Comparison of ENCODE assay signal across 24 cellular contexts in genomic region chr1:63453232-63453631, GRCh38.
"Had no signal": no experiment of that assay in that cellular context is flagged by ENCODE, and none has a peak within 500 bp of the region (broad histone marks: within the 10 kb centered on the region; RNA-seq: fewer than 3 reads in every experiment).

No MANE protein-coding gene starts in this region.

- H3K27ac ChIP-seq: ascending aorta, cardiac muscle cell, SJSA1 had no signal

- H3K36me3 ChIP-seq: ascending aorta, cardiac muscle cell, SJSA1 had no signal

- H3K4me1 ChIP-seq: ascending aorta had no signal

- H3K9me3 ChIP-seq: ascending aorta, SJSA1, SK-N-SH had no signal

- H3K27me3 ChIP-seq: ascending aorta, cardiac muscle cell, SJSA1 had no signal

- ATAC-seq: activated CD8-positive, alpha-beta T cell treated with anti-CD3 and anti-CD28 coated beads for 36 hours; activated T-cell treated with anti-CD3 and anti-CD28 coated beads, Interleukin-2, amount 50 U/mL, for 72 hours; Panc1 had no signal

- H3K4me3 ChIP-seq: ascending aorta, cardiac muscle cell, SJSA1 had no signal

- DNase-seq: activated CD4-positive, alpha-beta T cell treated with anti-CD3 and anti-CD28 coated beads, Interleukin-2, amount 10 ng/mL, durations not matched to agents 24 days and 14 days; activated CD4-positive, alpha-beta T cell treated with anti-CD3 and anti-CD28 coated beads, Interleukin-2, amount 50 U/mL, for 4 hours; activated CD8-positive, alpha-beta T cell treated with anti-CD3 and anti-CD28 coated beads for 36 hours; activated gamma-delta T cell; activated naive CD4-positive, alpha-beta T cell treated with Interleukin-2 at 50 U/mL for 16 hours; activated naive CD8-positive, alpha-beta T cell treated with anti-CD3 and anti-CD28 coated beads, Interleukin-2, amount 10 ng/mL, durations not matched to agents 7 days and 5 days; activated T-cell treated with anti-CD3 and anti-CD28 coated beads, Interleukin-2, amount 50 U/mL, for 1 hour; activated T-cell treated with anti-CD3 and anti-CD28 coated beads, Interleukin-2, amount 50 U/mL, for 72 hours; amygdala; NCI-H1048; NCI-H1105 treated with DMSO at 0.1 percent for 48 hours; NCI-H1436; NCI-H1694; NCI-H1930; NCI-H2081 treated with DMSO at 0.1 percent for 48 hours; NCI-H345; NCI-H524 treated with DMSO at 0.1 percent for 48 hours; RPMI8226; SHP77 treated with DMSO at 0.1 percent for 48 hours; SK-N-SH had no signal
